Comparison of ENCODE assay signal across 1 cellular context in genomic region chr2:75516378-75517122, GRCh38.
TF ChIP-seq lines count a peak whose summit lies in the region.

No MANE protein-coding gene starts in this region.

TF ChIP-seq in HepG2, 621 proteins besides CTCF, POLR2A, EP300 and RAD21 (continued from another document and continues in another):
- TF ChIP-seq AHDC1 (CRISPR knock-in tag; IDR thresholded peaks at IDR 0.05; ENCODE audit: borderline replicate concordance), result peak; percentile 99
- TF ChIP-seq TOPORS (CRISPR knock-in tag; IDR thresholded peaks at IDR 0.05), result no peak
- no peak; the same call in 1 of the 2 replicates for TF ChIP-seq ZNF670 (CRISPR knock-in tag; IDR thresholded peaks at IDR 0.05; ENCODE audit: borderline replicate concordance)
- peak; percentile 65; the same call in 1 of the 2 replicates for TF ChIP-seq ZBTB37 (CRISPR knock-in tag; IDR thresholded peaks at IDR 0.05)
- peak; percentile 100 for TF ChIP-seq FOXA3 (CRISPR knock-in tag; IDR thresholded peaks at IDR 0.05)
- no peak for TF ChIP-seq ZBTB49 (CRISPR knock-in tag; IDR thresholded peaks at IDR 0.05; ENCODE audit: borderline replicate concordance)
- TF ChIP-seq HCFC1 (IDR thresholded peaks at IDR 0.05; ENCODE audit: low read depth, low read length), result no peak
- peak; percentile 85; the same call in 1 of the 2 replicates for TF ChIP-seq NKX3-1 (CRISPR knock-in tag; IDR thresholded peaks at IDR 0.05)
- TF ChIP-seq ZNF451 (CRISPR knock-in tag; IDR thresholded peaks at IDR 0.05), result 0 out of 2 replicates have a peak, but pooled peaks have one; percentile 55
- peak; percentile 81 for TF ChIP-seq ZMYM3 (CRISPR knock-in tag; IDR thresholded peaks at IDR 0.05)
- peak; percentile 78; the same call in 1 of the 2 replicates for TF ChIP-seq AKAP8 (CRISPR knock-in tag; IDR thresholded peaks at IDR 0.05)
- TF ChIP-seq ARID3A (IDR thresholded peaks at IDR 0.05; ENCODE audit: low read depth, low read length), result peak; percentile 90; the same call in 1 of the 2 replicates
- peak; percentile 45; the same call in 1 of the 2 replicates for TF ChIP-seq ZNF7 (CRISPR knock-in tag; IDR thresholded peaks at IDR 0.05)
- no peak; the same call in 1 of the 2 replicates for TF ChIP-seq FOXC1 (CRISPR knock-in tag; IDR thresholded peaks at IDR 0.05; ENCODE audit: borderline replicate concordance)
- TF ChIP-seq EHMT2 (IDR thresholded peaks at IDR 0.05; ENCODE audit: borderline replicate concordance, low read depth, low read length), result peak; percentile 45; the same call in 1 of the 2 replicates
- TF ChIP-seq DMTF1 (CRISPR knock-in tag; IDR thresholded peaks at IDR 0.05), result 0 out of 2 replicates have a peak, but pooled peaks have one; percentile 59
- peak; percentile 98 for TF ChIP-seq ZNF614 (CRISPR knock-in tag; IDR thresholded peaks at IDR 0.05; ENCODE audit: borderline replicate concordance)
- TF ChIP-seq ZNF510 (CRISPR knock-in tag; IDR thresholded peaks at IDR 0.05; ENCODE audit: low read depth), result peak; percentile 87
- TF ChIP-seq ZNF136 (CRISPR knock-in tag; IDR thresholded peaks at IDR 0.05; ENCODE audit: low read depth), result 0 out of 2 replicates have a peak, but pooled peaks have one; percentile 68
- peak; percentile 25; the same call in 1 of the 2 replicates for TF ChIP-seq ZNF275 (CRISPR knock-in tag; IDR thresholded peaks at IDR 0.05; ENCODE audit: borderline replicate concordance)
- TF ChIP-seq ZNF547 (CRISPR knock-in tag; IDR thresholded peaks at IDR 0.05), result no peak; the same call in 1 of the 2 replicates
- peak; percentile 93; the same call in 1 of the 2 replicates for TF ChIP-seq ATF5 (CRISPR knock-in tag; IDR thresholded peaks at IDR 0.05; ENCODE audit: low read depth)
- peak; percentile 39 for TF ChIP-seq ZNF18 (CRISPR knock-in tag; IDR thresholded peaks at IDR 0.05; ENCODE audit: insufficient replicate concordance)
- TF ChIP-seq CREB1 (IDR thresholded peaks at IDR 0.05), result no peak
- peak; percentile 84 for TF ChIP-seq CREB1 (CRISPR knock-in tag; IDR thresholded peaks at IDR 0.05)
- TF ChIP-seq RERE (CRISPR knock-in tag; IDR thresholded peaks at IDR 0.05; ENCODE audit: low read depth), result peak; percentile 93
- no peak for TF ChIP-seq ZBTB42 (CRISPR knock-in tag; IDR thresholded peaks at IDR 0.05)
- TF ChIP-seq EZH2 (conservative IDR thresholded peaks at IDR 0.05; ENCODE audit: low read depth, low read length), result no peak
- no peak for TF ChIP-seq MXD1 (CRISPR knock-in tag; IDR thresholded peaks at IDR 0.05)
- TF ChIP-seq WIZ (CRISPR knock-in tag; IDR thresholded peaks at IDR 0.05), result no peak
- TF ChIP-seq TBX2 (CRISPR knock-in tag; IDR thresholded peaks at IDR 0.05; ENCODE audit: borderline replicate concordance), result peak; percentile 98
